11 cellular contexts compared by ENCODE assay signal in the genomic region with DNA sequence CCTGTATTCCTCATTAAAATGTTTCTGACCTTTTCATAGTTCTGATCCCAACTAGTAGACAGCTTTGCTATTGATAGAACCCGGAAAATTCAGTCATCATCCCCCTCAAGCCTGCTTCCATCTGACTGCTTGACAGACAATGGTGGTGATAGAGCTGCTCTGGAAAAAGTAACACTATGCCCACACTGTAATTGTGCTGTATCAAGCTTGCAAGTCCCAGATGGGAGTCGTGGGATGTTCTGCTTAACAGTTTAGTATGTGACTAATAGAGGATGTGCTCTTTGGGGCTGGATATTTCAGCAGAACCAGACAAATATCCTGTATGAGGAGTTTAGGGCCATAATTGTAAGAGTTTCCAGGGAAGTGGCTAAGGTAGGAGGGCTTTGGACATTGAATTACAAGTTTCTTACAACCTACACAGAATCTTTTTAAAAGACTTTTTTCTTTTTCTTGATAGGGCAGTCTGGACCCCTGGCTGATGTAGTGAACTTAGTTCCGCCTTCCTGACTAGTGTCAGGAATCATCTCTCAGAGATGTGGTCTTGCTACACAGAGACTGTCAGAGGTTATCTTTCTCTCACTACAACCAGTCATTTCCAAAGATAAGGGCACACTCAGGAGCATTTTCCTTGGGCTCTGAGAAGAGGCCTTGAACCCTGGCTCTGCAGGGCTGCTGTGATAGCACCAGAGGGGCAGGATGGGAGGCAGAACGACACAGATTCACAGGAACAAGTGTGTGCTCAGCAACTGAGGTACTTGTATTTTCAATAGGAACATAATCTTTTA.
A peak's percentile ranks its signal among the peaks of the same experiment; 100 is the strongest.
DNase-seq lines count a peak whose midpoint lies in the region; ATAC-seq and TF ChIP-seq lines count a peak whose summit lies in the region.
"Had no signal": no experiment of that assay in that cellular context is flagged by ENCODE, and none has a peak within 500 bp of the region (broad histone marks: within the 10 kb centered on the region; RNA-seq: fewer than 3 reads in every experiment).

No MANE protein-coding gene starts in this region.

- H3K4me1 Mint-ChIP-seq in T-helper 17 cell, result peaks cover 25% of the 10 kb centered on the region

- no peak for TF ChIP-seq CTCF in foreskin fibroblast (IDR thresholded peaks at IDR 0.05; ENCODE audit: low read depth, low read length)

- peak; percentile 8 for DNase-seq in A172 (ENCODE audit: low spot score)
- no peak for DNase-seq in T-helper 17 cell
- peak; percentile 57 to 69 for DNase-seq in foreskin fibroblast
- no peak for DNase-seq in NCI-H526 (lab: John Stamatoyannopoulos, UW)
- DNase-seq in NOMO-1 (lab: John Stamatoyannopoulos, UW; ENCODE audit: unreplicated experiment in 2 of 2), result no peak
- no peak for DNase-seq in T1000 (lab: John Stamatoyannopoulos, UW)
- no peak for DNase-seq in effector CD4-positive, alpha-beta T cell
- DNase-seq: NCI-H1417; NK-92 treated with Interleukin-12 subunit alpha and Interleukin-12 subunit beta, amount 100 ng/mL, for 24 hours had no signal

- H3K4me3 ChIP-seq in foreskin fibroblast (ENCODE audit: low read depth in 1 of 2, low read length in 2 of 2), result no peak overlapping the region
- H3K4me3 ChIP-seq: lung had no signal

- H3K36me3 Mint-ChIP-seq in T-helper 17 cell (ENCODE audit: low read depth), result no peaks in the 10 kb centered on the region

- ATAC-seq in GM19043 (IDR thresholded peaks at IDR 0.05; ENCODE audit: low read depth, unreplicated experiment), result peak; percentile 9
- no peak for ATAC-seq in T-helper 17 cell

- no peaks in the 10 kb centered on the region for H3K9me3 ChIP-seq in T-helper 17 cell (ENCODE audit: control insufficient read depth, low read length, poor library complexity, severe bottlenecking)

- H3K4me3 Mint-ChIP-seq in T-helper 17 cell, result peak overlapping the region; percentile 81

- peaks cover 15% of the 10 kb centered on the region for H3K27me3 Mint-ChIP-seq in T-helper 17 cell

- H3K27ac Mint-ChIP-seq in T-helper 17 cell, result peak overlapping the region; percentile 85

Comparison
In these comparisons a context has a peak if more than half of its experiments do, and no peak if none do; other contexts are left out.
1. DNase-seq: peak in A172 (single experiment) and foreskin fibroblast (2 of 2); none in T-helper 17 cell (0 of 3), NCI-H526 (0 of 2), NOMO-1 (0 of 2), T1000 (single experiment) and effector CD4-positive, alpha-beta T cell (single experiment).